ENCODE assay signal across 17 cellular contexts in genomic region chr11:110200836-110201235, GRCh38.
"Had no signal": no experiment of that assay in that cellular context is flagged by ENCODE, and none has a peak within 500 bp of the region (broad histone marks: within the 10 kb centered on the region; RNA-seq: fewer than 3 reads in every experiment).

No MANE protein-coding gene starts in this region.

- H3K4me1 Mint-ChIP-seq: central memory CD8-positive, alpha-beta T cell; stimulated activated naive CD8-positive, alpha-beta T cell treated with anti-CD3 and anti-CD28 coated beads, Interleukin-15, amount 100 ng/mL, for 72 hours had no signal

- H3K36me3 ChIP-seq: esophagus muscularis mucosa, heart right ventricle, lower lobe of right lung, upper lobe of left lung had no signal

- H3K27me3 Mint-ChIP-seq: activated CD4-positive, alpha-beta memory T cell treated with anti-CD3 and anti-CD28 coated beads for 36 hours; central memory CD8-positive, alpha-beta T cell; natural killer cell treated with Interleukin-12 subunit alpha and Interleukin-12 subunit beta and Interleukin-15 and Interleukin-18, amount 100 ng/mL, for 72 hours; progenitor cell of endocrine pancreas; stimulated activated naive CD8-positive, alpha-beta T cell treated with anti-CD3 and anti-CD28 coated beads, Interleukin-15, amount 100 ng/mL, for 72 hours had no signal

- H3K9me3 ChIP-seq: esophagus muscularis mucosa, heart right ventricle, lower lobe of right lung, mucosa of descending colon, upper lobe of left lung had no signal

- H3K9me3 Mint-ChIP-seq: activated CD4-positive, alpha-beta memory T cell treated with anti-CD3 and anti-CD28 coated beads for 36 hours; activated CD4-positive, alpha-beta T cell treated with anti-CD3 and anti-CD28 coated beads, Interleukin-2, amount 10 ng/mL, durations not matched to agents 24 days and 14 days; activated T-cell treated with anti-CD3 and anti-CD28 coated beads, Interleukin-2, amount 50 U/mL, for 72 hours; central memory CD8-positive, alpha-beta T cell; dendritic cell treated with granulocyte-macrophage colony-stimulating factor and Interleukin-4, amounts not matched to agents 40 ng/mL and 50 ng/mL, for 4 days; endodermal cell; natural killer cell treated with Interleukin-12 subunit alpha and Interleukin-12 subunit beta and Interleukin-15 and Interleukin-18, amount 100 ng/mL, for 72 hours; stimulated activated memory B cell treated with anti-CD40 and anti-IgM and Interleukin-4, amounts not matched to agents 10 μg/mL and 1 μg/mL and 100 μg/mL, for 72 hours; stimulated activated naive CD8-positive, alpha-beta T cell treated with anti-CD3 and anti-CD28 coated beads, Interleukin-15, amount 100 ng/mL, for 72 hours had no signal

- H3K4me3 ChIP-seq: esophagus muscularis mucosa, heart right ventricle, lower lobe of right lung, mucosa of descending colon, upper lobe of left lung had no signal

- H3K4me1 ChIP-seq: heart right ventricle, lower lobe of right lung, upper lobe of left lung had no signal

- H3K27ac ChIP-seq: esophagus muscularis mucosa, foreskin keratinocyte, heart right ventricle, lower lobe of right lung, upper lobe of left lung had no signal

- H3K27me3 ChIP-seq: esophagus muscularis mucosa, foreskin keratinocyte, heart right ventricle, upper lobe of left lung had no signal

- H3K4me3 Mint-ChIP-seq: activated CD4-positive, alpha-beta memory T cell treated with anti-CD3 and anti-CD28 coated beads for 36 hours; activated CD4-positive, alpha-beta T cell treated with anti-CD3 and anti-CD28 coated beads, Interleukin-2, amount 10 ng/mL, durations not matched to agents 24 days and 14 days; activated CD8-positive, alpha-beta memory T cell treated with anti-CD3 and anti-CD28 coated beads, Interleukin-2, amount 10 ng/mL, durations not matched to agents 7 days and 5 days; activated T-cell treated with anti-CD3 and anti-CD28 coated beads, Interleukin-2, amount 50 U/mL, for 72 hours; central memory CD8-positive, alpha-beta T cell; dendritic cell treated with granulocyte-macrophage colony-stimulating factor and Interleukin-4, amounts not matched to agents 40 ng/mL and 50 ng/mL, for 4 days; endodermal cell; natural killer cell treated with Interleukin-12 subunit alpha and Interleukin-12 subunit beta and Interleukin-15 and Interleukin-18, amount 100 ng/mL, for 72 hours; stimulated activated memory B cell treated with anti-CD40 and anti-IgM and Interleukin-4, amounts not matched to agents 10 μg/mL and 1 μg/mL and 100 μg/mL, for 72 hours; stimulated activated naive CD8-positive, alpha-beta T cell treated with anti-CD3 and anti-CD28 coated beads, Interleukin-15, amount 100 ng/mL, for 72 hours had no signal

- H3K36me3 Mint-ChIP-seq: activated CD4-positive, alpha-beta memory T cell treated with anti-CD3 and anti-CD28 coated beads for 36 hours; activated CD8-positive, alpha-beta memory T cell treated with anti-CD3 and anti-CD28 coated beads, Interleukin-2, amount 10 ng/mL, durations not matched to agents 7 days and 5 days; natural killer cell treated with Interleukin-12 subunit alpha and Interleukin-12 subunit beta and Interleukin-15 and Interleukin-18, amount 100 ng/mL, for 72 hours; stimulated activated memory B cell treated with anti-CD40 and anti-IgM and Interleukin-4, amounts not matched to agents 10 μg/mL and 1 μg/mL and 100 μg/mL, for 72 hours had no signal

- H3K27ac Mint-ChIP-seq: activated CD4-positive, alpha-beta T cell treated with anti-CD3 and anti-CD28 coated beads, Interleukin-2, amount 10 ng/mL, durations not matched to agents 24 days and 14 days; activated CD8-positive, alpha-beta memory T cell treated with anti-CD3 and anti-CD28 coated beads, Interleukin-2, amount 10 ng/mL, durations not matched to agents 7 days and 5 days; activated T-cell treated with anti-CD3 and anti-CD28 coated beads, Interleukin-2, amount 50 U/mL, for 72 hours; dendritic cell treated with granulocyte-macrophage colony-stimulating factor and Interleukin-4, amounts not matched to agents 40 ng/mL and 50 ng/mL, for 4 days; endodermal cell; natural killer cell treated with Interleukin-12 subunit alpha and Interleukin-12 subunit beta and Interleukin-15 and Interleukin-18, amount 100 ng/mL, for 72 hours; progenitor cell of endocrine pancreas; stimulated activated memory B cell treated with anti-CD40 and anti-IgM and Interleukin-4, amounts not matched to agents 10 μg/mL and 1 μg/mL and 100 μg/mL, for 72 hours; stimulated activated naive CD8-positive, alpha-beta T cell treated with anti-CD3 and anti-CD28 coated beads, Interleukin-15, amount 100 ng/mL, for 72 hours had no signal
